In genomic region chr1:231540847-231541246, GRCh38 we compare ENCODE assay signal across 8 cellular contexts.
"Had no signal": no experiment of that assay in that cellular context is flagged by ENCODE, and none has a peak within 500 bp of the region (broad histone marks: within the 10 kb centered on the region; RNA-seq: fewer than 3 reads in every experiment).

No MANE protein-coding gene starts in this region.

- FAIRE-seq: HepG2 had no signal

- H3K4me3 ChIP-seq: HAP-1 had no signal

- H3K4me1 ChIP-seq: HAP-1 had no signal

- H3K9me3 ChIP-seq: HAP-1 had no signal

- ATAC-seq: HCT116, HepG2 had no signal

- DNase-seq: GOT3, H7, Kasumi-1, KG1 had no signal

- H3K27me3 Mint-ChIP-seq: IgD-negative memory B cell had no signal
